25 cellular contexts compared by ENCODE assay signal in genomic region chr9:84366683-84367082, GRCh38. TPM values are rescaled to one million over a fixed set of nuclear protein-coding genes. Genes with fewer than 3 reads are reported as not detected.
DNase-seq lines count a peak whose midpoint lies in the region; ATAC-seq and TF ChIP-seq lines count a peak whose summit lies in the region.
"Had no signal": no experiment of that assay in that cellular context is flagged by ENCODE, and none has a peak within 500 bp of the region (broad histone marks: within the 10 kb centered on the region; RNA-seq: fewer than 3 reads in every experiment).

No MANE protein-coding gene starts in this region.

- H3K4ac ChIP-seq in mesenchymal stem cell (ENCODE audit: low read depth in 1 of 2, low read length in 2 of 2) = peak overlapping the region; percentile 73 to 96

- no peaks in the 10 kb centered on the region for H3K79me1 ChIP-seq in mesenchymal stem cell (replicated peaks; ENCODE audit: low read length, poor library complexity, severe bottlenecking)

- peak overlapping the region; percentile 77 to 87 for H3K18ac ChIP-seq in mesenchymal stem cell (ENCODE audit: low read depth in 1 of 2, low read length in 2 of 2)

- no peaks in the 10 kb centered on the region for H3K27me3 ChIP-seq in mesenchymal stem cell (ENCODE audit: control insufficient read depth in 1 of 2, insufficient read depth in 1 of 2, low read length in 2 of 2)
- H3K27me3 ChIP-seq in testis = no peaks in the 10 kb centered on the region

- 100% methylated on average over 1 of the region's 1 CpG for WGBS in mesenchymal stem cell
- 74 to 100% methylated on average over 1 of the region's 1 CpG for WGBS in testis, 2 donors

- no peak overlapping the region for H3K4me2 ChIP-seq in mesenchymal stem cell (ENCODE audit: low read length, poor library complexity, severe bottlenecking)

- H3K36me3 ChIP-seq in mesenchymal stem cell (ENCODE audit: control insufficient read depth in 1 of 2, insufficient read depth in 2 of 2, low read depth in 1 of 2, low read length in 2 of 2) (no peaks in the 10 kb centered on the region), testis (ENCODE audit: low read depth, missing control alignments) (no peaks in the 10 kb centered on the region)

- H2AFZ ChIP-seq in mesenchymal stem cell (ENCODE audit: low read depth, low read length) = no peak overlapping the region
- H2AFZ ChIP-seq: GM23248 had no signal

- no peak overlapping the region for H2AK5ac ChIP-seq in mesenchymal stem cell (ENCODE audit: low read length, severe bottlenecking)

- H3K14ac ChIP-seq in mesenchymal stem cell (ENCODE audit: low read length in 2 of 2) = peak overlapping the region in 1 of 2 experiments; percentile 87

- TF ChIP-seq POLR2A in testis (IDR thresholded peaks at IDR 0.05) = no peak

- peak; percentile 24 for DNase-seq in NK-92 treated with Interleukin-12 subunit alpha and Interleukin-12 subunit beta, amount 100 ng/mL, for 24 hours (lab: John Stamatoyannopoulos, UW)
- DNase-seq in NK-92 (lab: John Stamatoyannopoulos, UW; ENCODE audit: unreplicated experiment) = no peak
- DNase-seq in OCI-M1 (lab: John Stamatoyannopoulos, UW) = peak; percentile 39
- no peak for DNase-seq in mesenchymal stem cell
- DNase-seq in testis = no peak
- no peak for DNase-seq in sciatic nerve (ENCODE audit: low spot score)
- no peak for DNase-seq in NCI-H187 treated with DMSO at 0.1 percent for 48 hours (lab: John Stamatoyannopoulos, UW)
- DNase-seq: DMS153, DND-41, GM23248, H7, KBM-7, MM.1S, NCI-H1092 treated with DMSO at 0.1 percent for 48 hours, NCI-H1436, NCI-H187, NCI-H2107, NCI-H524, NCI-H774, SHP77 had no signal

- H3K9ac ChIP-seq in mesenchymal stem cell (ENCODE audit: low read length) = no peak overlapping the region
- H3K9ac ChIP-seq: GM23248 had no signal

- no peak for TF ChIP-seq CTCF in testis (IDR thresholded peaks at IDR 0.05)

- H4K8ac ChIP-seq in mesenchymal stem cell (ENCODE audit: low read length) = peak overlapping the region; percentile 10

- peak overlapping the region; percentile 75 to 87 for H2BK12ac ChIP-seq in mesenchymal stem cell (ENCODE audit: low read length in 2 of 2)

- no peak overlapping the region for H3K4me3 ChIP-seq in mesenchymal stem cell (ENCODE audit: insufficient read depth in 1 of 2, low read depth in 1 of 2, low read length in 2 of 2)
- no peak overlapping the region for H3K4me3 ChIP-seq in testis
- H3K4me3 ChIP-seq: GM23248 had no signal

- H3K27ac ChIP-seq in mesenchymal stem cell (ENCODE audit: low read length, poor library complexity, severe bottlenecking) (no peak overlapping the region), testis (peak overlapping the region; percentile 19 to 72)
- H3K27ac ChIP-seq: 22Rv1, GM23248, RWPE1 had no signal

- H2BK120ac ChIP-seq in mesenchymal stem cell (ENCODE audit: low read depth, low read length) = peak overlapping the region; percentile 82

- peak overlapping the region; percentile 90 for H4K91ac ChIP-seq in mesenchymal stem cell (ENCODE audit: low read length)

- ATAC-seq in HG02973 (IDR thresholded peaks at IDR 0.05; ENCODE audit: unreplicated experiment) = no peak
- no peak for ATAC-seq in sciatic nerve
- ATAC-seq: Panc1 had no signal

- H2BK5ac ChIP-seq in mesenchymal stem cell (ENCODE audit: low read depth, low read length, poor library complexity, severe bottlenecking) = no peak overlapping the region

- intact Hi-C loops in testis (cut with DNase I; ENCODE audit: low total_unique reads) (no loop called here), sciatic nerve (cut with DNase I) (no loop called here)

- H3K9me3 ChIP-seq in mesenchymal stem cell (ENCODE audit: control insufficient read depth, low read length) (no peaks in the 10 kb centered on the region), testis (no peaks in the 10 kb centered on the region)

- no peak overlapping the region for H3K23ac ChIP-seq in mesenchymal stem cell (ENCODE audit: low read length in 2 of 2)

- no peak overlapping the region for H2BK15ac ChIP-seq in mesenchymal stem cell (ENCODE audit: low read depth, poor library complexity, severe bottlenecking)

- H3K4me1 ChIP-seq in mesenchymal stem cell (ENCODE audit: control insufficient read depth, insufficient read depth, low read depth, low read length) (no peaks in the 10 kb centered on the region), testis (no peaks in the 10 kb centered on the region)

RNA-seq across cellular contexts. Expression of gene SLC28A3, which starts 26.1 kb away (rescaled TPM):
- 0.33 TPM for polyA plus RNA-seq in mesenchymal stem cell (2013, experiment 1 of 2)
- polyA plus RNA-seq in mesenchymal stem cell (2013, experiment 2 of 2) = 0.30 TPM
- total RNA-seq in testis (under 1 TPM; 0.08 to 0.31 TPM), sciatic nerve (0.27 TPM)
- 1.7 TPM for polyA plus RNA-seq in testis (ENCODE audit: insufficient read depth, low read depth, low replicate concordance)
- total RNA-seq: H7, SK-MEL-5 had no signal

Comparison
In these comparisons a context has a peak if more than half of its experiments do, and no peak if none do; other contexts are left out.
1. DNase-seq: peak in NK-92 treated with Interleukin-12 subunit alpha and Interleukin-12 subunit beta, amount 100 ng/mL, for 24 hours (single experiment) and OCI-M1 (single experiment); none in NK-92 (single experiment), mesenchymal stem cell (single experiment), testis (single experiment), sciatic nerve (single experiment) and NCI-H187 treated with DMSO at 0.1 percent for 48 hours (single experiment).